Comparison of ENCODE assay signal across 8 cellular contexts in genomic region chr3:121431717-121432517, GRCh38.
DNase-seq lines count a peak whose midpoint lies in the region; ATAC-seq and TF ChIP-seq lines count a peak whose summit lies in the region.

No MANE protein-coding gene starts in this region.

- ATAC-seq in CD4-positive, alpha-beta T cell (ENCODE audit: poor library complexity) = peak; percentile 96
- ATAC-seq in GM19328 (IDR thresholded peaks at IDR 0.05; ENCODE audit: unreplicated experiment) (peak; percentile 80), HG03439 (IDR thresholded peaks at IDR 0.05; ENCODE audit: unreplicated experiment) (peak; percentile 85)

- no peak for TF ChIP-seq EP300 in ovary (IDR thresholded peaks at IDR 0.05)

- H3K27me3 ChIP-seq in CD4-positive, alpha-beta T cell (ENCODE audit: control insufficient read depth, insufficient read depth, low read length) = no peaks in the 10 kb centered on the region
- H3K27me3 ChIP-seq in effector memory CD4-positive, alpha-beta T cell (replicated peaks; ENCODE audit: control insufficient read depth, insufficient read depth, low read length, poor library complexity, severe bottlenecking) = no peaks in the 10 kb centered on the region
- no peaks in the 10 kb centered on the region for H3K27me3 ChIP-seq in ovary

- peak; percentile 0 to 42 (median 22) for DNase-seq in CD4-positive, alpha-beta T cell
- peak; percentile 5 to 37 (median 12) for DNase-seq in effector memory CD4-positive, alpha-beta T cell
- no peak for DNase-seq in ovary
- no peak for DNase-seq in nucleus accumbens (lab: John Stamatoyannopoulos, UW)
- no peak for DNase-seq in NCI-H748 treated with DMSO at 0.1 percent for 48 hours (lab: John Stamatoyannopoulos, UW)

- CTCF ChIA-PET in CD4-positive, alpha-beta T cell (lab: Charles Lee) = interaction anchor here (1.1 kb wide), 1 partner anchor 115 kb away, joined by 4 read pairs; no protein-coding TSS in a partner anchor

- peaks cover 16% of the 10 kb centered on the region for H3K4me1 Mint-ChIP-seq in CD4-positive, alpha-beta T cell (ENCODE audit: low read depth)

- no peaks in the 10 kb centered on the region for H3K9me3 ChIP-seq in CD4-positive, alpha-beta T cell (ENCODE audit: control insufficient read depth, low read length)
- no peaks in the 10 kb centered on the region for H3K9me3 ChIP-seq in effector memory CD4-positive, alpha-beta T cell (ENCODE audit: control insufficient read depth, low read length)
- H3K9me3 ChIP-seq in ovary = no peaks in the 10 kb centered on the region

- H3K36me3 ChIP-seq in effector memory CD4-positive, alpha-beta T cell (ENCODE audit: control insufficient read depth, insufficient read depth, low read length) = no peaks in the 10 kb centered on the region
- no peaks in the 10 kb centered on the region for H3K36me3 ChIP-seq in ovary

- peak overlapping the region; percentile 35 for H3K4me3 ChIP-seq in WI38 (ENCODE audit: low read depth, low read length)
- peak overlapping the region; percentile 20 for H3K4me3 ChIP-seq in effector memory CD4-positive, alpha-beta T cell (ENCODE audit: insufficient read depth, low read depth, low read length, poor library complexity, severe bottlenecking)
- H3K4me3 ChIP-seq in ovary = peak overlapping the region; percentile 30

- H3K36me3 Mint-ChIP-seq in CD4-positive, alpha-beta T cell (ENCODE audit: low read depth) = no peaks in the 10 kb centered on the region

- no peak for TF ChIP-seq POLR2A in ovary (IDR thresholded peaks at IDR 0.05)

- 27 to 43% (median 31%) methylated on average over 5 of the region's 5 CpGs for WGBS in ovary, 3 donors

- H3K4me1 ChIP-seq in effector memory CD4-positive, alpha-beta T cell (ENCODE audit: control insufficient read depth, insufficient read depth, low read length, poor library complexity, severe bottlenecking) = no peaks in the 10 kb centered on the region
- H3K4me1 ChIP-seq in ovary (ENCODE audit: insufficient read depth) = no peaks in the 10 kb centered on the region

- POLR2A ChIA-PET in CD4-positive, alpha-beta T cell (lab: Charles Lee) = interaction anchor here (0.6 to 1.2 kb wide), 4 partner anchors 30 to 985 kb away, joined by 3 to 6 read pairs (median 3); no protein-coding TSS in a partner anchor

- H3K27me3 Mint-ChIP-seq in CD4-positive, alpha-beta T cell = no peaks in the 10 kb centered on the region

- intact Hi-C loops in CD4-positive, alpha-beta T cell (cut with DNase I, micrococcal nuclease) = loop anchor here in 1 of 2 experiments (5.0 kb wide), 1 partner anchor 405 kb away; the partner anchor contains the start of genes EAF2 and IQCB1
- intact Hi-C loops in ovary (cut with DNase I) = no loop called here

- peak overlapping the region; percentile 82 for H3K27ac Mint-ChIP-seq in CD4-positive, alpha-beta T cell

- peak overlapping the region; percentile 73 for H3K4me3 Mint-ChIP-seq in CD4-positive, alpha-beta T cell

- TF ChIP-seq CTCF in CD4-positive, alpha-beta T cell (IDR thresholded peaks at IDR 0.05) = no peak
- TF ChIP-seq CTCF in WI38 (IDR thresholded peaks at IDR 0.05; ENCODE audit: low read depth, low read length) (no peak), ovary (IDR thresholded peaks at IDR 0.05) (no peak)

- H3K9me3 Mint-ChIP-seq in CD4-positive, alpha-beta T cell = no peaks in the 10 kb centered on the region

- H3K27ac ChIP-seq in CD4-positive, alpha-beta T cell (ENCODE audit: low read depth, low read length) = no peak overlapping the region
- H3K27ac ChIP-seq in effector memory CD4-positive, alpha-beta T cell (ENCODE audit: insufficient read depth, low read length, poor library complexity, severe bottlenecking) = no peak overlapping the region
- no peak overlapping the region for H3K27ac ChIP-seq in ovary

Comparison
In these comparisons a context has a peak if more than half of its experiments do, and no peak if none do; other contexts are left out.
1. DNase-seq: peak in CD4-positive, alpha-beta T cell (10 of 10) and effector memory CD4-positive, alpha-beta T cell (3 of 3); none in ovary (0 of 5), nucleus accumbens (0 of 56) and NCI-H748 treated with DMSO at 0.1 percent for 48 hours (single experiment).
2. Peak in every context shown above with its lines, with median percentiles within 50 percentile points of each other: ATAC-seq and H3K4me3 ChIP-seq.